ENCODE assay signal across 1 cellular context in genomic region chr9:33044162-33044673, GRCh38.
TF ChIP-seq lines count a peak whose summit lies in the region.

No MANE protein-coding gene starts in this region.

TF ChIP-seq in liver, 16 proteins besides CTCF, POLR2A, EP300 and RAD21 (continued from another document):
- TF ChIP-seq MAX (IDR thresholded peaks at IDR 0.05) (no peak), NR2F2 (IDR thresholded peaks at IDR 0.05) (no peak), RXRA (IDR thresholded peaks at IDR 0.05) (peak in 1 of 2 donors; percentile 8)
